In genomic region chr12:48197967-48198618, GRCh38 we compare ENCODE assay signal across 1 cellular context.
A peak's percentile ranks its signal among the peaks of the same experiment; 100 is the strongest.
TF ChIP-seq lines count a peak whose summit lies in the region.

No MANE protein-coding gene starts in this region.

TF ChIP-seq in K562, 482 proteins besides CTCF, POLR2A, EP300 and RAD21 (continued from another document and continues in another):
- peak in 1 of 2 experiments; percentile 7; a peak in 1 of 4 replicates for TF ChIP-seq RCOR1 (IDR thresholded peaks at IDR 0.05; ENCODE audit: borderline replicate concordance in 1 of 2, low read depth in 2 of 2, low read length in 2 of 2)
- no peak for TF ChIP-seq DLX4 (CRISPR knock-in tag; IDR thresholded peaks at IDR 0.05)
- no peak for TF ChIP-seq ZNF184 (CRISPR knock-in tag; IDR thresholded peaks at IDR 0.05)
- TF ChIP-seq HDAC2 (IDR thresholded peaks at IDR 0.05): 0 out of 2 replicates have a peak, but pooled peaks have one; percentile 19
- TF ChIP-seq KAT8 (IDR thresholded peaks at IDR 0.05; ENCODE audit: low read depth): no peak
- no peak for TF ChIP-seq SAFB (IDR thresholded peaks at IDR 0.05; ENCODE audit: borderline replicate concordance, low read depth, low read length)
- no peak for TF ChIP-seq ZBTB26 (CRISPR knock-in tag; IDR thresholded peaks at IDR 0.05)
- no peak for TF ChIP-seq ZNF696 (CRISPR knock-in tag; conservative IDR thresholded peaks at IDR 0.05)
- no peak for TF ChIP-seq HEY1 (CRISPR knock-in tag; IDR thresholded peaks at IDR 0.05; ENCODE audit: borderline replicate concordance)
- no peak for TF ChIP-seq CBX5 (IDR thresholded peaks at IDR 0.05; ENCODE audit: borderline replicate concordance, low read depth)
- TF ChIP-seq ZFPM2 (CRISPR knock-in tag; IDR thresholded peaks at IDR 0.05): no peak
- no peak for TF ChIP-seq HES1 (IDR thresholded peaks at IDR 0.05; ENCODE audit: low read depth)
- TF ChIP-seq ZNF24 (IDR thresholded peaks at IDR 0.05): no peak
- no peak for TF ChIP-seq ZNF609 (CRISPR knock-in tag; IDR thresholded peaks at IDR 0.05; ENCODE audit: borderline replicate concordance)
- 0 out of 2 replicates have a peak, but pooled peaks have one; percentile 43 for TF ChIP-seq ZNF143 (CRISPR knock-in tag; IDR thresholded peaks at IDR 0.05)
- no peak for TF ChIP-seq JUN (IDR thresholded peaks at IDR 0.05; ENCODE audit: borderline replicate concordance, low read depth, low read length)
- TF ChIP-seq JUN (CRISPR knock-in tag; IDR thresholded peaks at IDR 0.05; ENCODE audit: borderline replicate concordance): no peak
- no peak for TF ChIP-seq ZNF324 (CRISPR knock-in tag; IDR thresholded peaks at IDR 0.05)
- no peak for TF ChIP-seq ATF2 (CRISPR knock-in tag; IDR thresholded peaks at IDR 0.05)
- no peak for TF ChIP-seq PRPF4 (IDR thresholded peaks at IDR 0.05; ENCODE audit: insufficient read depth, low read depth, low read length, poor library complexity, severe bottlenecking)
- TF ChIP-seq ARID3B (CRISPR knock-in tag; IDR thresholded peaks at IDR 0.05; ENCODE audit: borderline replicate concordance): no peak
- TF ChIP-seq STAT5B (CRISPR knock-in tag; IDR thresholded peaks at IDR 0.05): no peak
- no peak for TF ChIP-seq ELF4 (CRISPR knock-in tag; IDR thresholded peaks at IDR 0.05)
- no peak for TF ChIP-seq ZNF584 (CRISPR knock-in tag; IDR thresholded peaks at IDR 0.05; ENCODE audit: low read depth)
- TF ChIP-seq SIN3B (IDR thresholded peaks at IDR 0.05; ENCODE audit: low read depth): no peak; the same call in 1 of the 2 replicates
- TF ChIP-seq DPF2 (IDR thresholded peaks at IDR 0.05): no peak
- no peak for TF ChIP-seq ZC3H11A (IDR thresholded peaks at IDR 0.05; ENCODE audit: low read depth, low read length)
- TF ChIP-seq ELF1 (tag; IDR thresholded peaks at IDR 0.05): no peak
- no peak for TF ChIP-seq ZBTB1 (CRISPR knock-in tag; IDR thresholded peaks at IDR 0.05; ENCODE audit: borderline replicate concordance, low read depth)
- TF ChIP-seq ZNF57 (CRISPR knock-in tag; IDR thresholded peaks at IDR 0.05): no peak
- TF ChIP-seq SMAD1 (IDR thresholded peaks at IDR 0.05; ENCODE audit: low read depth, low read length, partially characterized antibody): peak; percentile 31
- no peak for TF ChIP-seq NR1H2 (CRISPR knock-in tag; IDR thresholded peaks at IDR 0.05)
- TF ChIP-seq SRF (CRISPR knock-in tag; IDR thresholded peaks at IDR 0.05): no peak
- TF ChIP-seq OTX1 (CRISPR knock-in tag; IDR thresholded peaks at IDR 0.05): no peak
- no peak for TF ChIP-seq PRDM10 (IDR thresholded peaks at IDR 0.05; ENCODE audit: partially characterized antibody)
- TF ChIP-seq ZNF124 (CRISPR knock-in tag; IDR thresholded peaks at IDR 0.05): no peak
- no peak for TF ChIP-seq FOXM1 (IDR thresholded peaks at IDR 0.05; ENCODE audit: low read depth)
- TF ChIP-seq FOXM1 (CRISPR knock-in tag; IDR thresholded peaks at IDR 0.05; ENCODE audit: low read depth): 0 out of 2 replicates have a peak, but pooled peaks have one; percentile 31
- no peak for TF ChIP-seq STAT6 (CRISPR knock-in tag; IDR thresholded peaks at IDR 0.05)
- no peak for TF ChIP-seq PTBP1 (IDR thresholded peaks at IDR 0.05; ENCODE audit: low read depth, low read length)
- TF ChIP-seq RFX7 (CRISPR knock-in tag; IDR thresholded peaks at IDR 0.05): no peak
- TF ChIP-seq ZSCAN29 (IDR thresholded peaks at IDR 0.05): no peak
- no peak for TF ChIP-seq THRAP3 (IDR thresholded peaks at IDR 0.05; ENCODE audit: borderline replicate concordance)
- TF ChIP-seq MCM7 (IDR thresholded peaks at IDR 0.05): no peak
- TF ChIP-seq ATF4 (CRISPR knock-in tag; IDR thresholded peaks at IDR 0.05): no peak
- no peak for TF ChIP-seq CTCFL (IDR thresholded peaks at IDR 0.05; ENCODE audit: borderline replicate concordance, insufficient read depth, low read depth, low read length, poor library complexity, severe bottlenecking)
- no peak for TF ChIP-seq ZNF347 (CRISPR knock-in tag; IDR thresholded peaks at IDR 0.05; ENCODE audit: low read depth)
- TF ChIP-seq SUPT5H (IDR thresholded peaks at IDR 0.05): peak; percentile 96
